In the genomic region with DNA sequence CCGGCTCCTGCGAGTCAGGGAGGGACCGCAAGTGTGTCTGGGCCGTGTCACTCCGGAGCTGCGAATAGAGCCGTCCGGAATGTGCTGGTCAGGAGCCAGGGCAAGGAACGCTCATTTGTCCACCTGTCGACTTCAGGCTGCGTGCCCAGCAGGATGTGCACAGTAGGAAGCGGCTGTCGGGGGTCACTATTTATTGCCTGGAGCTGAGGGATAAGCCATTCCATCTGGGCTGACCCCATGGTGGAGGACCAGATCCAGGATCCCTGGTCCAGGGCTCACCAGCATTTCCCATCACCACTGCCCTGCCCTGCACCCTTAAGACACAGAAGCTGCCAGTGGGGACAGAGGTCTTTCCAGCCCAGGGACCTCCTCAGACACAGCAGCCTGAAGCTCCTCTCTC, we compare ENCODE assay signal across 18 cellular contexts. TPM values are rescaled to one million over a fixed set of nuclear protein-coding genes. Genes with fewer than 3 reads are reported as not detected.
DNase-seq lines count a peak whose midpoint lies in the region; ATAC-seq, FAIRE-seq and TF ChIP-seq lines count a peak whose summit lies in the region.
"Had no signal": no experiment of that assay in that cellular context is flagged by ENCODE, and none has a peak within 500 bp of the region (broad histone marks: within the 10 kb centered on the region; RNA-seq: fewer than 3 reads in every experiment).

No MANE protein-coding gene starts in this region.

- H3K9me3 ChIP-seq in H9 (ENCODE audit: control insufficient read depth, low read depth, low read length) (peaks cover 4% of the 10 kb centered on the region), pancreas (no peaks in the 10 kb centered on the region)
- H3K9me3 ChIP-seq: gastrocnemius medialis had no signal

- no peak overlapping the region for H3T11ph ChIP-seq in H9 (ENCODE audit: low read length)

- no peak overlapping the region for H2BK12ac ChIP-seq in H9 (ENCODE audit: insufficient read length, low read depth, low read length)

- no peak overlapping the region for H3K23ac ChIP-seq in H9 (ENCODE audit: insufficient read length, low read depth, low read length)

- H3K4me2 ChIP-seq in H9 (ENCODE audit: insufficient read depth, insufficient read length, low read length) = no peak overlapping the region
- H3K4me2 ChIP-seq: KMS-11 had no signal

- POLR2A ChIA-PET in activated CD8-positive, alpha-beta T cell treated with anti-CD3 and anti-CD28 coated beads, Interleukin-2, amount 10 ng/mL, durations not matched to agents 7 days and 5 days (lab: Charles Lee) = no interaction called here

- WGBS in H9 (ENCODE audit: extremely low coverage, insufficient read length, low lambda C conversion rate) = no CpG with 5 or more reads among the region's 13 CpGs
- WGBS in pancreas, 2 donors = 4 to 5% methylated on average over 9 to 13 of the region's 13 CpGs

- no peaks in the 10 kb centered on the region for H3K36me3 ChIP-seq in pancreas
- H3K36me3 ChIP-seq: BE2C, gastrocnemius medialis had no signal

- H2BK20ac ChIP-seq in H9 (ENCODE audit: low read depth, low read length, poor library complexity, severe bottlenecking) = no peak overlapping the region

- H3K14ac ChIP-seq in H9 (ENCODE audit: insufficient read depth, low read length) = peak overlapping the region; percentile 15; the same call in 1 of the 2 replicates

- H3K4me1 ChIP-seq in H9 (ENCODE audit: insufficient read depth, low read length) = no peaks in the 10 kb centered on the region
- no peaks in the 10 kb centered on the region for H3K4me1 ChIP-seq in pancreas
- H3K4me1 ChIP-seq: BE2C, gastrocnemius medialis had no signal

- ATAC-seq in pancreas (peak; percentile 77 to 93 (median 89)), HG02678 (IDR thresholded peaks at IDR 0.05; ENCODE audit: unreplicated experiment) (no peak)
- no peak for ATAC-seq in activated CD8-positive, alpha-beta T cell treated with anti-CD3 and anti-CD28 coated beads, Interleukin-2, amount 10 ng/mL, durations not matched to agents 7 days and 5 days
- ATAC-seq: activated T-cell treated with anti-CD3 and anti-CD28 coated beads, Interleukin-2, amount 50 U/mL, for 72 hours; gastrocnemius medialis; natural killer cell had no signal

- H3K27me3 Mint-ChIP-seq in H9 (ENCODE audit: low read depth) = peaks cover 33% of the 10 kb centered on the region
- H3K27me3 Mint-ChIP-seq in activated CD8-positive, alpha-beta T cell treated with anti-CD3 and anti-CD28 coated beads, Interleukin-2, amount 10 ng/mL, durations not matched to agents 7 days and 5 days (ENCODE audit: low read depth) = peaks cover 19% of the 10 kb centered on the region

- H3K9me3 Mint-ChIP-seq in H9 = peaks cover 20 to 28% of the 10 kb centered on the region in 2 experiments
- peaks cover 14% of the 10 kb centered on the region for H3K9me3 Mint-ChIP-seq in activated CD8-positive, alpha-beta T cell treated with anti-CD3 and anti-CD28 coated beads, Interleukin-2, amount 10 ng/mL, durations not matched to agents 7 days and 5 days (ENCODE audit: insufficient read depth)

- no peak for DNase-seq in H9
- peak; percentile 31 for DNase-seq in NCI-H69 (lab: John Stamatoyannopoulos, UW)
- DNase-seq in dermis blood vessel endothelial cell = peak; percentile 63
- DNase-seq in pancreas = peak in 4 of 6 donors; percentile 61 to 83 (median 76)
- DNase-seq in SIG-M5 treated with dmso at 0.1 percent for 504 hours (lab: John Stamatoyannopoulos, UW; ENCODE audit: unreplicated experiment) = no peak
- no peak for DNase-seq in activated CD8-positive, alpha-beta T cell treated with anti-CD3 and anti-CD28 coated beads, Interleukin-2, amount 10 ng/mL, durations not matched to agents 7 days and 5 days
- no peak for DNase-seq in effector CD4-positive, alpha-beta T cell
- DNase-seq: activated T-cell treated with anti-CD3 and anti-CD28 coated beads, Interleukin-2, amount 50 U/mL, for 72 hours; BE2C; effector CD8-positive, alpha-beta T cell; natural killer cell; stimulated activated naive CD4-positive, alpha-beta T cell treated with Interleukin-2 at 50 U/mL for 16 hours; SW 1271 had no signal

- no peak overlapping the region for H3K4me3 ChIP-seq in pancreas
- H3K4me3 ChIP-seq: gastrocnemius medialis had no signal

- no peak overlapping the region for H3K27ac ChIP-seq in H9 (ENCODE audit: insufficient read length, low read depth, low read length)
- no peak overlapping the region for H3K27ac ChIP-seq in pancreas
- H3K27ac ChIP-seq: gastrocnemius medialis, KMS-11 had no signal

- H3K23me2 ChIP-seq in H9 (ENCODE audit: insufficient read length, low read depth, low read length, poor library complexity, severe bottlenecking) = no peaks in the 10 kb centered on the region

- no peak overlapping the region for H2BK120ac ChIP-seq in H9 (ENCODE audit: low read depth, low read length, poor library complexity, severe bottlenecking)

- peaks cover 0 to 2% of the 10 kb centered on the region in 2 experiments; a peak in 1 of 4 replicates for H3K4me1 Mint-ChIP-seq in H9
- peaks cover 21% of the 10 kb centered on the region for H3K4me1 Mint-ChIP-seq in activated CD8-positive, alpha-beta T cell treated with anti-CD3 and anti-CD28 coated beads, Interleukin-2, amount 10 ng/mL, durations not matched to agents 7 days and 5 days (ENCODE audit: low read depth)

- H3K27me3 ChIP-seq in H9 (ENCODE audit: insufficient read depth, low read length) (no peaks in the 10 kb centered on the region), pancreas (no peaks in the 10 kb centered on the region)

- H4K20me1 ChIP-seq in H9 (ENCODE audit: control insufficient read depth, insufficient read depth, insufficient read length) = no peaks in the 10 kb centered on the region

- intact Hi-C loops in pancreas (cut with DNase I) = no loop called here

- H4K8ac ChIP-seq in H9 (replicated peaks; ENCODE audit: insufficient read length, low read depth, low read length) = no peak overlapping the region

- H3K79me1 ChIP-seq in H9 (ENCODE audit: insufficient read depth, low read depth, low read length, poor library complexity, severe bottlenecking) = no peaks in the 10 kb centered on the region

- no peak overlapping the region for H3K9ac ChIP-seq in H9 (ENCODE audit: extremely low read depth, insufficient read length, low read length)
- H3K9ac ChIP-seq: KMS-11 had no signal

- no peak overlapping the region for H3K18ac ChIP-seq in H9 (ENCODE audit: insufficient read length, low read depth, low read length)

- no peak overlapping the region for H4K5ac ChIP-seq in H9 (ENCODE audit: insufficient read length, low read depth, low read length)

- H3K27ac Mint-ChIP-seq in H9 = no peak overlapping the region
- no peak overlapping the region for H3K27ac Mint-ChIP-seq in activated CD8-positive, alpha-beta T cell treated with anti-CD3 and anti-CD28 coated beads, Interleukin-2, amount 10 ng/mL, durations not matched to agents 7 days and 5 days
- H3K27ac Mint-ChIP-seq: activated T-cell treated with anti-CD3 and anti-CD28 coated beads, Interleukin-2, amount 50 U/mL, for 72 hours; natural killer cell had no signal

- H3K36me3 Mint-ChIP-seq in H9 (ENCODE audit: insufficient read depth in 1 of 3, low read depth in 3 of 3) = peaks cover 2 to 20% (median 4%) of the 10 kb centered on the region in 3 experiments; a peak in 6 of 7 replicates
- H3K36me3 Mint-ChIP-seq in activated CD8-positive, alpha-beta T cell treated with anti-CD3 and anti-CD28 coated beads, Interleukin-2, amount 10 ng/mL, durations not matched to agents 7 days and 5 days (ENCODE audit: low read depth) = peaks cover 10% of the 10 kb centered on the region

- CTCF ChIA-PET in activated CD8-positive, alpha-beta T cell treated with anti-CD3 and anti-CD28 coated beads, Interleukin-2, amount 10 ng/mL, durations not matched to agents 7 days and 5 days (lab: Charles Lee) = no interaction called here

- FAIRE-seq in pancreas (lab: Jason Lieb, UNC) = no peak
- FAIRE-seq: GM12891 had no signal

- no peak overlapping the region for H3K56ac ChIP-seq in H9 (ENCODE audit: insufficient read length, low read depth, low read length)

- no peak overlapping the region for H3K4ac ChIP-seq in H9 (ENCODE audit: low read depth, low read length)

- H3K79me2 ChIP-seq in H9 (ENCODE audit: insufficient read depth, low read length) = no peaks in the 10 kb centered on the region

- no peak overlapping the region for H2BK15ac ChIP-seq in H9 (ENCODE audit: low read depth, low read length)

- no peak overlapping the region for H3K4me3 Mint-ChIP-seq in H9
- H3K4me3 Mint-ChIP-seq in activated CD8-positive, alpha-beta T cell treated with anti-CD3 and anti-CD28 coated beads, Interleukin-2, amount 10 ng/mL, durations not matched to agents 7 days and 5 days = no peak overlapping the region
- H3K4me3 Mint-ChIP-seq: activated T-cell treated with anti-CD3 and anti-CD28 coated beads, Interleukin-2, amount 50 U/mL, for 72 hours; natural killer cell had no signal

- no peak overlapping the region for H4K91ac ChIP-seq in H9 (ENCODE audit: insufficient read length, low read depth, low read length)

- no peak overlapping the region for H2BK5ac ChIP-seq in H9 (ENCODE audit: insufficient read length, low read length)

- H2AFZ ChIP-seq in H9 (ENCODE audit: low read length) = no peak overlapping the region

- H2AK5ac ChIP-seq in H9 (ENCODE audit: insufficient read length, low read length) = no peak overlapping the region

- TF ChIP-seq CTCF in H9 (conservative IDR thresholded peaks at IDR 0.05) = no peak
- no peak for TF ChIP-seq CTCF in pancreas (IDR thresholded peaks at IDR 0.05)

RNA-seq across cellular contexts. Expression of a gene that starts 14.7 kb away (rescaled TPM):
- total RNA-seq in H9 (2021) = 0.07 and 0.11 TPM in 2 replicates
- 0.05 TPM in 1 of 2 replicates, not detected in the other for total RNA-seq in dermis blood vessel endothelial cell
- under 1 TPM in 4 of 6 donors, not detected in 2; 0.04 to 0.12 (median 0.09) TPM for total RNA-seq in pancreas
- polyA plus RNA-seq in pancreas = under 1 TPM; 0.02 to 0.15 TPM
- total RNA-seq in activated CD8-positive, alpha-beta T cell treated with anti-CD3 and anti-CD28 coated beads, Interleukin-2, amount 10 ng/mL, durations not matched to agents 7 days and 5 days = under 1 TPM; 0.13 to 0.21 TPM
- total RNA-seq: activated T-cell treated with anti-CD3 and anti-CD28 coated beads, Interleukin-2, amount 50 U/mL, for 72 hours; aorta had no signal
- polyA plus RNA-seq: aorta had no signal

Comparison
In these comparisons a context has a peak if more than half of its experiments do, and no peak if none do; other contexts are left out.
1. DNase-seq: peak in NCI-H69 (single experiment), dermis blood vessel endothelial cell (single experiment) and pancreas (4 of 6); none in H9 (single experiment), SIG-M5 treated with dmso at 0.1 percent for 504 hours (single experiment), activated CD8-positive, alpha-beta T cell treated with anti-CD3 and anti-CD28 coated beads, Interleukin-2, amount 10 ng/mL, durations not matched to agents 7 days and 5 days (single experiment) and effector CD4-positive, alpha-beta T cell (single experiment).
2. ATAC-seq: peak in pancreas (4 of 4); none in activated CD8-positive, alpha-beta T cell treated with anti-CD3 and anti-CD28 coated beads, Interleukin-2, amount 10 ng/mL, durations not matched to agents 7 days and 5 days (single experiment) and HG02678 (single experiment).